Comparison of ENCODE assay signal across 9 cellular contexts in the genomic region with DNA sequence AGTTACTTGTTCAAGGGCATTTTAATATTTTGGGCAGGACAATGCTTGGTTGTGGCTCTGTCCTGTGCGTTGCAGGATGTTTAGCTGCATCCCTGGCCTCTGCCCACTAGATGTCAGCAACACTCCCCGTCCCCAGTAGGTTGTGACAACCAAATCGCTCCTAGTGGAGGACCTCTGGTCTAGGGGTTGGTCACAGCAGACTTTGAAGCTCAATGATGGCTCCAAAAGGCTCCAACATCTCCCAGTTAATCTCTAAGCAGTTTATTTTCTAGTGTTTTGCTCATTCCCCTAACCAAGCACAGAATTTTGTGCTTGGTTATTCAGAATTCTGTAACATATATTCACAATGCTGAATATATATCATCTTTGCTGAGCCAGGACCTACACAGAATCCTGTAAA.
DNase-seq lines count a peak whose midpoint lies in the region; ATAC-seq and TF ChIP-seq lines count a peak whose summit lies in the region.
"Had no signal": no experiment of that assay in that cellular context is flagged by ENCODE, and none has a peak within 500 bp of the region (broad histone marks: within the 10 kb centered on the region; RNA-seq: fewer than 3 reads in every experiment).

No MANE protein-coding gene starts in this region.

- no peak overlapping the region for H3K18ac ChIP-seq in neuronal stem cell (ENCODE audit: low read length)

- ATAC-seq in HG03558 (IDR thresholded peaks at IDR 0.05; ENCODE audit: extremely low read depth, unreplicated experiment) = peak; percentile 88

- H3K79me2 ChIP-seq in OCI-LY1 (ENCODE audit: insufficient read depth, low read length) = no peaks in the 10 kb centered on the region

- no peak for TF ChIP-seq POLR2A in vagina (IDR thresholded peaks at IDR 0.05)

- no peak overlapping the region for H2BK15ac ChIP-seq in neuronal stem cell (ENCODE audit: low read length)

- H3K23ac ChIP-seq in neuronal stem cell (ENCODE audit: low read depth, low read length, poor library complexity) = no peak overlapping the region

- no peak overlapping the region for H3K4ac ChIP-seq in neuronal stem cell (ENCODE audit: low read length)

- H3K27me3 ChIP-seq in OCI-LY1 (ENCODE audit: insufficient read depth, low read length) = peaks cover 8% of the 10 kb centered on the region; the same call in 1 of the 2 replicates
- peaks cover 0 to 36% (median 0%) of the 10 kb centered on the region in 3 experiments for H3K27me3 ChIP-seq in neuronal stem cell (ENCODE audit: control insufficient read depth in 3 of 3, insufficient read depth in 3 of 3, low read depth in 1 of 3, low read length in 3 of 3)
- H3K27me3 ChIP-seq in vagina = no peaks in the 10 kb centered on the region

- H3K9me2 ChIP-seq in OCI-LY1 (ENCODE audit: low read depth, low read length) = no peaks in the 10 kb centered on the region

- H3K27ac ChIP-seq in OCI-LY1 (ENCODE audit: low read depth, low read length, poor library complexity, severe bottlenecking) = no peak overlapping the region
- no peak overlapping the region for H3K27ac ChIP-seq in neuronal stem cell (replicated peaks; ENCODE audit: low read length)
- H3K27ac ChIP-seq in vagina = no peak overlapping the region
- H3K27ac ChIP-seq: epithelial cell of prostate had no signal

- no CpG with 5 or more reads among the region's 3 CpGs for WGBS in neuronal stem cell (ENCODE audit: extremely low coverage in 2 of 2, insufficient read length in 2 of 2, insufficient replicate concordance in 1 of 2), 2 donors

- H2BK5ac ChIP-seq in neuronal stem cell (ENCODE audit: low read length) = no peak overlapping the region

- H3K9ac ChIP-seq in OCI-LY1 (ENCODE audit: low read length) (no peak overlapping the region), neuronal stem cell (ENCODE audit: low read depth, low read length, poor library complexity) (no peak overlapping the region)

- no peak overlapping the region for H3K14ac ChIP-seq in neuronal stem cell (ENCODE audit: low read length)

- intact Hi-C loops in vagina (cut with DNase I) = no loop called here

- H3K4me3 ChIP-seq in OCI-LY1 (ENCODE audit: low read depth, low read length, poor library complexity, severe bottlenecking) = no peak overlapping the region
- H3K4me3 ChIP-seq in neuronal stem cell (ENCODE audit: low read length in 2 of 2) = no peak overlapping the region
- no peak overlapping the region for H3K4me3 ChIP-seq in vagina

- H2AFZ ChIP-seq in OCI-LY1 (ENCODE audit: low read length) (no peak overlapping the region), neuronal stem cell (ENCODE audit: low read length) (peak overlapping the region; percentile 65)

- H2BK120ac ChIP-seq in neuronal stem cell (ENCODE audit: low read depth, low read length) = no peak overlapping the region

- H3K36me3 ChIP-seq in OCI-LY1 (ENCODE audit: insufficient read depth, low read length) (no peaks in the 10 kb centered on the region; the same call in 1 of the 2 replicates), neuronal stem cell (replicated peaks in 1 of 2; ENCODE audit: control insufficient read depth in 2 of 2, insufficient read depth in 2 of 2, low read length in 2 of 2) (no peaks in the 10 kb centered on the region), vagina (no peaks in the 10 kb centered on the region)

- no peaks in the 10 kb centered on the region for H3F3A ChIP-seq in OCI-LY1 (ENCODE audit: insufficient read depth, low read length)

- no peak overlapping the region for H4K91ac ChIP-seq in neuronal stem cell (ENCODE audit: low read depth, low read length, poor library complexity)

- DNase-seq in DMS79 (lab: John Stamatoyannopoulos, UW) = peak; percentile 37
- DNase-seq in GM20000 (ENCODE audit: low spot score) = peak; percentile 82
- peak; percentile 44 for DNase-seq in activated T-cell treated with anti-CD3 and anti-CD28 coated beads for 48 hours (ENCODE audit: low read depth)
- DNase-seq in fibroblast of gingiva (ENCODE audit: low read depth) = peak; percentile 39
- peak; percentile 42 for DNase-seq in neuronal stem cell (ENCODE audit: low spot score)
- no peak for DNase-seq in vagina (ENCODE audit: extremely low spot score in 2 of 2)

- H2AK5ac ChIP-seq in neuronal stem cell (ENCODE audit: low read depth, low read length) = no peak overlapping the region

- H3K4me1 ChIP-seq in OCI-LY1 (ENCODE audit: insufficient read depth, low read length, severe bottlenecking) (no peaks in the 10 kb centered on the region), neuronal stem cell (ENCODE audit: control insufficient read depth in 2 of 2, insufficient read depth in 1 of 2, low read depth in 1 of 2, low read length in 2 of 2) (peaks cover 0 to 2% of the 10 kb centered on the region in 2 donors), vagina (no peaks in the 10 kb centered on the region)

- H4K20me1 ChIP-seq in OCI-LY1 (ENCODE audit: insufficient read depth, low read length) = no peaks in the 10 kb centered on the region

- TF ChIP-seq CTCF in GM20000 (IDR thresholded peaks at IDR 0.05; ENCODE audit: extremely low read depth, missing control alignments) (peak; percentile 78), OCI-LY1 (IDR thresholded peaks at IDR 0.05; ENCODE audit: low read length) (peak; percentile 88), vagina (IDR thresholded peaks at IDR 0.05) (peak; percentile 20 to 49 (median 29))

- H3K79me1 ChIP-seq in neuronal stem cell (ENCODE audit: low read depth, low read length) = no peaks in the 10 kb centered on the region

- H4K8ac ChIP-seq in neuronal stem cell (ENCODE audit: low read depth, low read length) = no peak overlapping the region

- no peak overlapping the region for H3K4me2 ChIP-seq in OCI-LY1 (ENCODE audit: low read length)
- H3K4me2 ChIP-seq in neuronal stem cell (ENCODE audit: insufficient read depth, low read length, poor library complexity, severe bottlenecking) = no peak overlapping the region

- H3K9me3 ChIP-seq in OCI-LY1 (ENCODE audit: low read length) (no peaks in the 10 kb centered on the region), neuronal stem cell (replicated peaks in 1 of 2; ENCODE audit: control insufficient read depth in 2 of 2, insufficient read depth in 1 of 2, low read depth in 1 of 2, low read length in 2 of 2) (peaks cover 0 to 1% of the 10 kb centered on the region in 2 donors), vagina (no peaks in the 10 kb centered on the region)

- no peak overlapping the region for H2BK12ac ChIP-seq in neuronal stem cell (ENCODE audit: low read length)

Comparison
In these comparisons a context has a peak if more than half of its experiments do, and no peak if none do; other contexts are left out.
1. DNase-seq: peak in DMS79 (single experiment), GM20000 (single experiment), activated T-cell treated with anti-CD3 and anti-CD28 coated beads for 48 hours (single experiment), fibroblast of gingiva (single experiment) and neuronal stem cell (single experiment); none in vagina (0 of 2).
2. CTCF ChIP-seq: peak in every context shown above with its lines; median percentile 88 in OCI-LY1; 78 in GM20000; 29 in vagina.